ENCODE assay signal across 23 cellular contexts in genomic region chr5:171492781-171493180, GRCh38.
DNase-seq lines count a peak whose midpoint lies in the region; ATAC-seq and TF ChIP-seq lines count a peak whose summit lies in the region.
"Had no signal": no experiment of that assay in that cellular context is flagged by ENCODE, and none has a peak within 500 bp of the region (broad histone marks: within the 10 kb centered on the region; RNA-seq: fewer than 3 reads in every experiment).

No MANE protein-coding gene starts in this region.

- no peaks in the 10 kb centered on the region for H3K36me3 ChIP-seq in mammary epithelial cell (ENCODE audit: insufficient read depth, low read length)
- H3K36me3 ChIP-seq: right lobe of liver, upper lobe of right lung had no signal

- intact Hi-C loops in MCF 10A (cut with micrococcal nuclease), result no loop called here
- intact Hi-C loops in mammary epithelial cell (cut with micrococcal nuclease), result no loop called here
- intact Hi-C loops in activated CD8-positive, alpha-beta T cell treated with anti-CD3 and anti-CD28 coated beads for 36 hours (cut with micrococcal nuclease), result no loop called here

- H3K4me3 Mint-ChIP-seq in MCF 10A (ENCODE audit: unreplicated experiment), result no peak overlapping the region
- no peak overlapping the region for H3K4me3 Mint-ChIP-seq in stimulated activated naive B cell treated with anti-CD40 and anti-IgM and Interleukin-4, amounts not matched to agents 10 μg/mL and 1 μg/mL and 100 μg/mL, for 72 hours
- H3K4me3 Mint-ChIP-seq in activated CD8-positive, alpha-beta T cell treated with anti-CD3 and anti-CD28 coated beads for 36 hours, result no peak overlapping the region
- H3K4me3 Mint-ChIP-seq: activated naive CD8-positive, alpha-beta T cell; naive thymus-derived CD8-positive, alpha-beta T cell had no signal

- H3K9ac ChIP-seq in mammary epithelial cell (ENCODE audit: insufficient read depth, low read length), result no peak overlapping the region
- H3K9ac ChIP-seq: parathyroid adenoma had no signal

- H3K4me1 Mint-ChIP-seq in MCF 10A (ENCODE audit: insufficient read depth, unreplicated experiment), result peaks cover 26% of the 10 kb centered on the region
- H3K4me1 Mint-ChIP-seq in stimulated activated naive B cell treated with anti-CD40 and anti-IgM and Interleukin-4, amounts not matched to agents 10 μg/mL and 1 μg/mL and 100 μg/mL, for 72 hours, result peaks cover 8 to 11% of the 10 kb centered on the region in 2 donors
- no peaks in the 10 kb centered on the region for H3K4me1 Mint-ChIP-seq in activated CD8-positive, alpha-beta T cell treated with anti-CD3 and anti-CD28 coated beads for 36 hours (ENCODE audit: low read depth)

- WGBS in mammary epithelial cell (ENCODE audit: low coverage, missing lambda C conversion rate), result 75% methylated on average over 10 of the region's 10 CpGs

- H3K27ac Mint-ChIP-seq in MCF 10A (ENCODE audit: low read depth, unreplicated experiment), result no peak overlapping the region
- peak overlapping the region; percentile 62 for H3K27ac Mint-ChIP-seq in stimulated activated naive B cell treated with anti-CD40 and anti-IgM and Interleukin-4, amounts not matched to agents 10 μg/mL and 1 μg/mL and 100 μg/mL, for 72 hours
- no peak overlapping the region for H3K27ac Mint-ChIP-seq in activated CD8-positive, alpha-beta T cell treated with anti-CD3 and anti-CD28 coated beads for 36 hours
- H3K27ac Mint-ChIP-seq: activated naive CD8-positive, alpha-beta T cell; activated T-helper 2 cell treated with anti-CD3 and anti-CD28 coated beads, Interferon-gamma antibody, Interleukin-2, Interleukin-4, amounts not matched to agents 10 μg/mL and 5 μg/mL and 100 μg/mL, durations not matched to agents 14 hours and 24 hours and 36 hours; naive thymus-derived CD8-positive, alpha-beta T cell had no signal

- no peak overlapping the region for H3K4me2 ChIP-seq in mammary epithelial cell (ENCODE audit: insufficient read depth, low read depth, low read length)

- ATAC-seq in stimulated activated naive B cell treated with anti-CD40 and anti-IgM and Interleukin-4, amounts not matched to agents 10 μg/mL and 1 μg/mL and 100 μg/mL, for 72 hours (replicated peaks), result no peak
- no peak for ATAC-seq in activated CD8-positive, alpha-beta T cell treated with anti-CD3 and anti-CD28 coated beads for 36 hours
- ATAC-seq: naive thymus-derived CD8-positive, alpha-beta T cell; right lobe of liver; Right ventricle myocardium inferior; upper lobe of right lung had no signal

- H4K20me1 ChIP-seq in mammary epithelial cell (ENCODE audit: insufficient read depth, low read length), result no peaks in the 10 kb centered on the region

- CTCF ChIA-PET in MCF 10A (lab: Yijun Ruan, JAX), result no interaction called here
- CTCF ChIA-PET in mammary epithelial cell (lab: Charles Lee; ENCODE audit: low non-redundant PET), result no interaction called here
- CTCF ChIA-PET in activated CD8-positive, alpha-beta T cell treated with anti-CD3 and anti-CD28 coated beads for 36 hours (lab: Charles Lee), result no interaction called here

- H3K79me2 ChIP-seq in mammary epithelial cell (ENCODE audit: insufficient read depth, low read length), result no peaks in the 10 kb centered on the region
- H3K79me2 ChIP-seq: parathyroid adenoma had no signal

- no peaks in the 10 kb centered on the region for H3K9me3 Mint-ChIP-seq in MCF 10A (ENCODE audit: unreplicated experiment)
- no peaks in the 10 kb centered on the region for H3K9me3 Mint-ChIP-seq in stimulated activated naive B cell treated with anti-CD40 and anti-IgM and Interleukin-4, amounts not matched to agents 10 μg/mL and 1 μg/mL and 100 μg/mL, for 72 hours
- no peaks in the 10 kb centered on the region for H3K9me3 Mint-ChIP-seq in activated CD8-positive, alpha-beta T cell treated with anti-CD3 and anti-CD28 coated beads for 36 hours
- H3K9me3 Mint-ChIP-seq: activated T-helper 2 cell treated with anti-CD3 and anti-CD28 coated beads, Interferon-gamma antibody, Interleukin-2, Interleukin-4, amounts not matched to agents 10 μg/mL and 5 μg/mL and 100 μg/mL, durations not matched to agents 14 hours and 24 hours and 36 hours; naive thymus-derived CD8-positive, alpha-beta T cell had no signal

- POLR2A ChIA-PET in MCF 10A (lab: Yijun Ruan, JAX), result interaction anchor here (0.7 kb wide), 1 partner anchor 65 kb away, joined by 3 read pairs; no protein-coding TSS in a partner anchor
- POLR2A ChIA-PET in activated CD8-positive, alpha-beta T cell treated with anti-CD3 and anti-CD28 coated beads for 36 hours (lab: Charles Lee), result no interaction called here

- no peaks in the 10 kb centered on the region for H3K36me3 Mint-ChIP-seq in MCF 10A (ENCODE audit: insufficient read depth, unreplicated experiment)
- H3K36me3 Mint-ChIP-seq in stimulated activated naive B cell treated with anti-CD40 and anti-IgM and Interleukin-4, amounts not matched to agents 10 μg/mL and 1 μg/mL and 100 μg/mL, for 72 hours, result no peaks in the 10 kb centered on the region
- no peaks in the 10 kb centered on the region for H3K36me3 Mint-ChIP-seq in activated CD8-positive, alpha-beta T cell treated with anti-CD3 and anti-CD28 coated beads for 36 hours (ENCODE audit: low read depth)
- H3K36me3 Mint-ChIP-seq: activated naive CD8-positive, alpha-beta T cell; naive thymus-derived CD8-positive, alpha-beta T cell had no signal

- DNase-seq in MCF 10A (ENCODE audit: unreplicated experiment) (peak; percentile 43), mammary epithelial cell (no peak), NCI-H226 (peak; percentile 89), fibroblast of the aortic adventitia (ENCODE audit: low read depth) (peak; percentile 93), NCI-H2029 (lab: John Stamatoyannopoulos, UW) (no peak)
- DNase-seq in stimulated activated naive B cell treated with anti-CD40 and anti-IgM and Interleukin-4, amounts not matched to agents 10 μg/mL and 1 μg/mL and 100 μg/mL, for 72 hours, result no peak
- DNase-seq in activated CD8-positive, alpha-beta T cell treated with anti-CD3 and anti-CD28 coated beads for 36 hours, result no peak
- no peak for DNase-seq in stimulated activated CD4-positive, alpha-beta T cell treated with anti-CD3 and anti-CD28 coated beads, Interleukin-12 subunit alpha, Interleukin-12 subunit beta, amount 100 ng/mL, for 4 hours
- DNase-seq: activated CD4-positive, alpha-beta T cell treated with anti-CD3 and anti-CD28 coated beads for 4 hours; cerebellar nuclear complex; kidney glomerular epithelial cell; mesenchymal stem cell; naive thymus-derived CD8-positive, alpha-beta T cell; NCI-H2227 treated with DMSO at 0.1 percent for 48 hours; NCI-H748 treated with DMSO at 0.1 percent for 48 hours; right lobe of liver; upper lobe of right lung had no signal

- H3K4me3 ChIP-seq in mammary epithelial cell (replicated peaks in 1 of 3; ENCODE audit: insufficient read depth in 1 of 3, low read depth in 2 of 3, low read length in 3 of 3), result no peak overlapping the region
- H3K4me3 ChIP-seq in fibroblast of the aortic adventitia (ENCODE audit: low read depth, low read length), result no peak overlapping the region
- H3K4me3 ChIP-seq: right lobe of liver, upper lobe of right lung had no signal

- no peaks in the 10 kb centered on the region for H3K27me3 ChIP-seq in mammary epithelial cell (ENCODE audit: insufficient read depth, low read length)
- H3K27me3 ChIP-seq: right lobe of liver, upper lobe of right lung had no signal

- peaks cover 35% of the 10 kb centered on the region for H3K27me3 Mint-ChIP-seq in MCF 10A (ENCODE audit: insufficient read depth, unreplicated experiment)
- H3K27me3 Mint-ChIP-seq in stimulated activated naive B cell treated with anti-CD40 and anti-IgM and Interleukin-4, amounts not matched to agents 10 μg/mL and 1 μg/mL and 100 μg/mL, for 72 hours, result peaks cover 19 to 23% of the 10 kb centered on the region in 2 donors
- H3K27me3 Mint-ChIP-seq in activated CD8-positive, alpha-beta T cell treated with anti-CD3 and anti-CD28 coated beads for 36 hours, result peaks cover 8% of the 10 kb centered on the region

- H3K4me1 ChIP-seq in mammary epithelial cell (ENCODE audit: insufficient read depth, low read length), result peaks cover 6% of the 10 kb centered on the region
- H3K4me1 ChIP-seq: parathyroid adenoma, right lobe of liver had no signal

- H3K9me3 ChIP-seq in mammary epithelial cell (replicated peaks; ENCODE audit: insufficient read depth, low read length), result no peaks in the 10 kb centered on the region
- H3K9me3 ChIP-seq: right lobe of liver, upper lobe of right lung had no signal

- no peak overlapping the region for H2AFZ ChIP-seq in mammary epithelial cell (ENCODE audit: low read depth, low read length)
- H2AFZ ChIP-seq: parathyroid adenoma had no signal

- in situ Hi-C loops in mammary epithelial cell (cut with MboI; ENCODE audit: low sequenced_read_pairs in 2 of 2), result no loop called here

- TF ChIP-seq CTCF in MCF 10A (IDR thresholded peaks at IDR 0.05; ENCODE audit: unreplicated experiment), result no peak
- TF ChIP-seq CTCF in mammary epithelial cell (conservative IDR thresholded peaks at IDR 0.05 in 1 of 2, IDR thresholded peaks at IDR 0.05 in 1 of 2; ENCODE audit: extremely low read depth in 1 of 2, insufficient read depth in 1 of 2, low read depth in 1 of 2, low read length in 2 of 2), result no peak
- no peak for TF ChIP-seq CTCF in fibroblast of the aortic adventitia (IDR thresholded peaks at IDR 0.05; ENCODE audit: insufficient read depth, low read length)
- no peak for TF ChIP-seq CTCF in activated CD8-positive, alpha-beta T cell treated with anti-CD3 and anti-CD28 coated beads for 36 hours (IDR thresholded peaks at IDR 0.05)

- no peak overlapping the region for H3K27ac ChIP-seq in mammary epithelial cell (ENCODE audit: insufficient read depth, low read depth, low read length)
- H3K27ac ChIP-seq: C4-2B, epithelial cell of prostate, parathyroid adenoma, right lobe of liver, upper lobe of right lung had no signal

- BruUV-seq in MCF 10A (replicated peaks; lab: Mats Ljungman, UMichigan) (no TSS peak), mammary epithelial cell (replicated peaks; lab: Mats Ljungman, UMichigan) (no TSS peak)

- dilution Hi-C loops in mammary epithelial cell (cut with HindIII; ENCODE audit: low sequenced_read_pairs), result no loop called here

Comparison
In these comparisons a context has a peak if more than half of its experiments do, and no peak if none do; other contexts are left out.
1. DNase-seq: peak in MCF 10A (single experiment), NCI-H226 (single experiment) and fibroblast of the aortic adventitia (single experiment); none in mammary epithelial cell (single experiment), stimulated activated naive B cell treated with anti-CD40 and anti-IgM and Interleukin-4, amounts not matched to agents 10 μg/mL and 1 μg/mL and 100 μg/mL, for 72 hours (single experiment), NCI-H2029 (single experiment), activated CD8-positive, alpha-beta T cell treated with anti-CD3 and anti-CD28 coated beads for 36 hours (single experiment) and stimulated activated CD4-positive, alpha-beta T cell treated with anti-CD3 and anti-CD28 coated beads, Interleukin-12 subunit alpha, Interleukin-12 subunit beta, amount 100 ng/mL, for 4 hours (single experiment).